Comparison of ENCODE assay signal across 8 cellular contexts in genomic region chr7:100803398-100804161, GRCh38. TPM values are rescaled to one million over a fixed set of nuclear protein-coding genes. Genes with fewer than 3 reads are reported as not detected.
DNase-seq lines count a peak whose midpoint lies in the region; ATAC-seq and TF ChIP-seq lines count a peak whose summit lies in the region.

No MANE protein-coding gene starts in this region.

- no peak overlapping the region for H3K9ac ChIP-seq in HUES64 (ENCODE audit: low read depth, low read length)

- H3K27me3 ChIP-seq in HUES64 (ENCODE audit: insufficient read depth, low read length) (no peaks in the 10 kb centered on the region), PC-9 (ENCODE audit: insufficient read depth, low read depth) (no peaks in the 10 kb centered on the region)

- no peaks in the 10 kb centered on the region for H3K9me3 Mint-ChIP-seq in activated T-cell treated with anti-CD3 and anti-CD28 coated beads, Interleukin-2, amount 50 U/mL, for 72 hours
- no peaks in the 10 kb centered on the region for H3K9me3 Mint-ChIP-seq in central memory CD8-positive, alpha-beta T cell
- no peaks in the 10 kb centered on the region for H3K9me3 Mint-ChIP-seq in stimulated activated naive CD8-positive, alpha-beta T cell treated with anti-CD3 and anti-CD28 coated beads, Interleukin-15, amount 100 ng/mL, for 72 hours

- peaks cover 8% of the 10 kb centered on the region for H3K27me3 Mint-ChIP-seq in activated T-cell treated with anti-CD3 and anti-CD28 coated beads, Interleukin-2, amount 50 U/mL, for 72 hours (ENCODE audit: low read depth)
- H3K27me3 Mint-ChIP-seq in central memory CD8-positive, alpha-beta T cell, result peaks cover 29% of the 10 kb centered on the region
- peaks cover 11% of the 10 kb centered on the region for H3K27me3 Mint-ChIP-seq in stimulated activated naive CD8-positive, alpha-beta T cell treated with anti-CD3 and anti-CD28 coated beads, Interleukin-15, amount 100 ng/mL, for 72 hours

- peaks cover 17% of the 10 kb centered on the region; the same call in 1 of the 2 replicates for H3K4me1 ChIP-seq in HUES64 (ENCODE audit: insufficient read depth, low read length)
- H3K4me1 ChIP-seq in PC-9 (replicated peaks; ENCODE audit: insufficient read depth), result peaks cover 52% of the 10 kb centered on the region

- no TSS peak for BruUV-seq in PC-9 (replicated peaks; lab: Mats Ljungman, UMichigan)

- no peaks in the 10 kb centered on the region for H3K9me2 ChIP-seq in PC-9 (ENCODE audit: insufficient read depth)

- peak; percentile 32 to 57 for DNase-seq in activated T-cell treated with anti-CD3 and anti-CD28 coated beads, Interleukin-2, amount 50 U/mL, for 72 hours
- DNase-seq in activated T-cell treated with anti-CD3 and anti-CD28 coated beads, Interleukin-2, amount 50 U/mL, for 48 hours, result no peak
- DNase-seq in PC-9 (peak in 1 of 2 experiments; percentile 76), left colon (peak; percentile 86 to 91)
- DNase-seq in central memory CD8-positive, alpha-beta T cell (ENCODE audit: low spot score in 2 of 2), result no peak
- peak; percentile 23 to 53 for DNase-seq in stimulated activated naive CD8-positive, alpha-beta T cell treated with anti-CD3 and anti-CD28 coated beads, Interleukin-15, amount 100 ng/mL, for 72 hours

- H2AFZ ChIP-seq in PC-9, result no peak overlapping the region

- intact Hi-C loops in PC-9 (cut with micrococcal nuclease; ENCODE audit: unreplicated experiment), result loop anchor here (5.0 kb wide), 3 partner anchors 76 to 96 kb away; partner anchors contain the start of gene POP7
- intact Hi-C loops in left colon (cut with DNase I, micrococcal nuclease), result no loop called here

- 73% methylated on average over 19 of the region's 19 CpGs for WGBS in HUES64

- no peaks in the 10 kb centered on the region for H3K79me2 ChIP-seq in PC-9 (ENCODE audit: low read depth)

- no peaks in the 10 kb centered on the region for H3K9me3 ChIP-seq in HUES64 (ENCODE audit: insufficient read depth, low read depth, low read length)
- no peaks in the 10 kb centered on the region for H3K9me3 ChIP-seq in PC-9 (ENCODE audit: insufficient read depth, low read depth)

- CTCF ChIA-PET in PC-9 (lab: Charles Lee), result interaction anchor here (0.6 to 0.9 kb wide), 2 partner anchors 97 to 298 kb away, joined by 3 to 5 read pairs; partner anchors contain the start of gene POP7

- POLR2A ChIA-PET in PC-9 (lab: Charles Lee; ENCODE audit: unreplicated experiment), result interaction anchor here (0.6 to 0.7 kb wide), 3 partner anchors 24 to 98 kb away, joined by 3 to 8 read pairs (median 5); partner anchors contain the start of genes EPHB4, POP7 and UFSP1

- no peaks in the 10 kb centered on the region for H3K36me3 Mint-ChIP-seq in activated T-cell treated with anti-CD3 and anti-CD28 coated beads, Interleukin-2, amount 50 U/mL, for 72 hours (ENCODE audit: insufficient read depth in 2 of 2)
- H3K36me3 Mint-ChIP-seq in central memory CD8-positive, alpha-beta T cell (ENCODE audit: insufficient read depth), result peaks cover 5% of the 10 kb centered on the region

- H3K27ac ChIP-seq in HUES64 (ENCODE audit: low read depth, low read length), result peak overlapping the region; percentile 38
- 0 out of 2 replicates have a peak overlapping the region, but pooled peaks have one; percentile 67 for H3K27ac ChIP-seq in PC-9

- peak overlapping the region; percentile 75 for H3K4me2 ChIP-seq in PC-9

- H3K4me3 Mint-ChIP-seq in activated T-cell treated with anti-CD3 and anti-CD28 coated beads, Interleukin-2, amount 50 U/mL, for 72 hours, result peak overlapping the region in 1 of 2 donors; percentile 25
- H3K4me3 Mint-ChIP-seq in central memory CD8-positive, alpha-beta T cell, result no peak overlapping the region
- H3K4me3 Mint-ChIP-seq in stimulated activated naive CD8-positive, alpha-beta T cell treated with anti-CD3 and anti-CD28 coated beads, Interleukin-15, amount 100 ng/mL, for 72 hours, result peak overlapping the region in 1 of 2 donors; percentile 0

- no peak for TF ChIP-seq CTCF in PC-9 (conservative IDR thresholded peaks at IDR 0.05)

- H3K4me3 ChIP-seq in HUES64 (ENCODE audit: low read length) (no peak overlapping the region), PC-9 (no peak overlapping the region)

- H3F3A ChIP-seq in PC-9 (ENCODE audit: insufficient read depth, low read depth), result peaks cover 24% of the 10 kb centered on the region

- peaks cover 67% of the 10 kb centered on the region for H3K36me3 ChIP-seq in HUES64 (ENCODE audit: insufficient read depth, low read length)
- no peaks in the 10 kb centered on the region for H3K36me3 ChIP-seq in PC-9 (ENCODE audit: low read depth)

- peaks cover 7% of the 10 kb centered on the region for H3K4me1 Mint-ChIP-seq in activated T-cell treated with anti-CD3 and anti-CD28 coated beads, Interleukin-2, amount 50 U/mL, for 72 hours (ENCODE audit: low read depth)
- peaks cover 5% of the 10 kb centered on the region for H3K4me1 Mint-ChIP-seq in central memory CD8-positive, alpha-beta T cell
- peaks cover 10% of the 10 kb centered on the region for H3K4me1 Mint-ChIP-seq in stimulated activated naive CD8-positive, alpha-beta T cell treated with anti-CD3 and anti-CD28 coated beads, Interleukin-15, amount 100 ng/mL, for 72 hours

- peak; percentile 74 to 93 for ATAC-seq in activated T-cell treated with anti-CD3 and anti-CD28 coated beads, Interleukin-2, amount 50 U/mL, for 72 hours (replicated peaks in 1 of 2)
- ATAC-seq in GM21619 (IDR thresholded peaks at IDR 0.05; ENCODE audit: unreplicated experiment), result peak; percentile 97
- ATAC-seq in central memory CD8-positive, alpha-beta T cell (replicated peaks; ENCODE audit: extremely low read depth, poor library complexity, severe bottlenecking), result no peak
- ATAC-seq in left colon, result peak; percentile 81
- ATAC-seq in stimulated activated naive CD8-positive, alpha-beta T cell treated with anti-CD3 and anti-CD28 coated beads, Interleukin-15, amount 100 ng/mL, for 72 hours, result peak; percentile 68

- no peak overlapping the region for H3K27ac Mint-ChIP-seq in activated T-cell treated with anti-CD3 and anti-CD28 coated beads, Interleukin-2, amount 50 U/mL, for 72 hours
- H3K27ac Mint-ChIP-seq in central memory CD8-positive, alpha-beta T cell (ENCODE audit: low read depth), result peak overlapping the region; percentile 38
- H3K27ac Mint-ChIP-seq in stimulated activated naive CD8-positive, alpha-beta T cell treated with anti-CD3 and anti-CD28 coated beads, Interleukin-15, amount 100 ng/mL, for 72 hours, result peak overlapping the region in 1 of 2 donors; percentile 79

- no peaks in the 10 kb centered on the region for H4K20me1 ChIP-seq in PC-9 (ENCODE audit: insufficient read depth)

RNA-seq across cellular contexts. Expression of gene EPHB4, which starts 23.7 kb away (rescaled TPM):
- total RNA-seq in activated T-cell treated with anti-CD3 and anti-CD28 coated beads, Interleukin-2, amount 50 U/mL, for 72 hours, result 1 to 10 TPM; 2.4 to 3.4 TPM
- polyA plus RNA-seq in HUES64 (2013, experiment 1 of 2), result 57.8 TPM
- 58.2 TPM for polyA plus RNA-seq in HUES64 (2013, experiment 2 of 2)
- total RNA-seq in PC-9 (2021) (79.4 and 94.6 TPM in 2 replicates), left colon (10 to 100 TPM; 34.3 to 39.3 TPM)

RNA-seq across cellular contexts. Expression of gene SLC12A9, which starts 48.9 kb away (rescaled TPM):
- total RNA-seq in activated T-cell treated with anti-CD3 and anti-CD28 coated beads, Interleukin-2, amount 50 U/mL, for 72 hours, result 10 to 100 TPM; 17.6 to 20.1 TPM
- polyA plus RNA-seq in HUES64 (2013, experiment 1 of 2), result 19.5 TPM
- 15.3 TPM for polyA plus RNA-seq in HUES64 (2013, experiment 2 of 2)
- total RNA-seq in PC-9 (2021) (34.7 and 36.7 TPM in 2 replicates), left colon (10 to 100 TPM; 31.0 to 33.6 TPM)

Comparison
In these comparisons a context has a peak if more than half of its experiments do, and no peak if none do; other contexts are left out.
1. DNase-seq: peak in activated T-cell treated with anti-CD3 and anti-CD28 coated beads, Interleukin-2, amount 50 U/mL, for 72 hours (2 of 2), left colon (2 of 2) and stimulated activated naive CD8-positive, alpha-beta T cell treated with anti-CD3 and anti-CD28 coated beads, Interleukin-15, amount 100 ng/mL, for 72 hours (2 of 2); none in activated T-cell treated with anti-CD3 and anti-CD28 coated beads, Interleukin-2, amount 50 U/mL, for 48 hours (0 of 2) and central memory CD8-positive, alpha-beta T cell (0 of 2).
2. RNA of gene EPHB4, which starts 23.7 kb away (total RNA-seq): 79.4 to 94.6 TPM in PC-9 and 34.3 to 39.3 TPM in left colon; 2.4 to 3.4 TPM in activated T-cell treated with anti-CD3 and anti-CD28 coated beads, Interleukin-2, amount 50 U/mL, for 72 hours; every median in the first group is over 4 times any median in the second.